20 cellular contexts compared by ENCODE assay signal in genomic region chr3:72550582-72551262, GRCh38.
DNase-seq lines count a peak whose midpoint lies in the region; ATAC-seq, FAIRE-seq and TF ChIP-seq lines count a peak whose summit lies in the region.
"Had no signal": no experiment of that assay in that cellular context is flagged by ENCODE, and none has a peak within 500 bp of the region (broad histone marks: within the 10 kb centered on the region; RNA-seq: fewer than 3 reads in every experiment).

No MANE protein-coding gene starts in this region.

- peaks cover 25% of the 10 kb centered on the region for H3K4me1 Mint-ChIP-seq in activated naive CD4-positive, alpha-beta T cell treated with anti-CD3 and anti-CD28 coated beads, Interleukin-2, amount 10 ng/mL, durations not matched to agents 7 days and 5 days
- H3K4me1 Mint-ChIP-seq in stimulated activated naive CD8-positive, alpha-beta T cell treated with anti-CD3 and anti-CD28 coated beads, Interleukin-15, amount 100 ng/mL, for 72 hours = peaks cover 19% of the 10 kb centered on the region
- H3K4me1 Mint-ChIP-seq in CD4-positive, alpha-beta memory T cell = peaks cover 8 to 18% (median 13%) of the 10 kb centered on the region in 4 donors

- H3K9me2 ChIP-seq in OCI-LY7 (ENCODE audit: insufficient read depth, low read length) = no peaks in the 10 kb centered on the region

- peak overlapping the region; percentile 85 for H3K27ac Mint-ChIP-seq in activated naive CD4-positive, alpha-beta T cell treated with anti-CD3 and anti-CD28 coated beads, Interleukin-2, amount 10 ng/mL, durations not matched to agents 7 days and 5 days
- peak overlapping the region; percentile 94 to 98 for H3K27ac Mint-ChIP-seq in activated naive CD4-positive, alpha-beta T cell treated with anti-CD3 and anti-CD28 coated beads, Interleukin-2, amount 50 U/mL, for 72 hours
- H3K27ac Mint-ChIP-seq in stimulated activated naive CD8-positive, alpha-beta T cell treated with anti-CD3 and anti-CD28 coated beads, Interleukin-15, amount 100 ng/mL, for 72 hours = peak overlapping the region; percentile 96 to 97
- H3K27ac Mint-ChIP-seq in CD4-positive, alpha-beta memory T cell = peak overlapping the region in 2 of 7 donors; percentile 24 to 90
- H3K27ac Mint-ChIP-seq: nephron progenitor cell had no signal

- H3K4me3 ChIP-seq in OCI-LY7 (ENCODE audit: low read depth, low read length, poor library complexity, severe bottlenecking) = no peak overlapping the region
- H3K4me3 ChIP-seq in CD4-positive, alpha-beta memory T cell (ENCODE audit: low read length in 2 of 2) = no peak overlapping the region
- H3K4me3 ChIP-seq: lower lobe of right lung, psoas muscle, vagina had no signal

- no peaks in the 10 kb centered on the region for H3K36me3 ChIP-seq in OCI-LY7 (ENCODE audit: insufficient read depth, low read length)
- no peaks in the 10 kb centered on the region for H3K36me3 ChIP-seq in CD4-positive, alpha-beta memory T cell (ENCODE audit: insufficient read depth, low read length)
- H3K36me3 ChIP-seq: lower lobe of right lung, vagina had no signal

- no peak for DNase-seq in activated naive CD4-positive, alpha-beta T cell treated with anti-CD3 and anti-CD28 coated beads, Interleukin-2, amount 10 ng/mL, durations not matched to agents 7 days and 5 days
- DNase-seq in activated naive CD4-positive, alpha-beta T cell (lab: John Stamatoyannopoulos, UW) = no peak
- DNase-seq in GM20000 (ENCODE audit: low spot score) = peak; percentile 36
- no peak for DNase-seq in activated naive CD4-positive, alpha-beta T cell treated with anti-CD3 and anti-CD28 coated beads, Interleukin-2, amount 50 U/mL, for 72 hours (ENCODE audit: low spot score in 2 of 2)
- DNase-seq in stimulated activated naive CD8-positive, alpha-beta T cell treated with anti-CD3 and anti-CD28 coated beads, Interleukin-15, amount 100 ng/mL, for 72 hours = no peak
- no peak for DNase-seq in OCI-LY7 (ENCODE audit: low spot score)
- no peak for DNase-seq in CD4-positive, alpha-beta memory T cell
- DNase-seq in frontal cortex (ENCODE audit: low spot score in 2 of 2) = no peak
- DNase-seq: activated CD8-positive, alpha-beta memory T cell treated with anti-CD3 and anti-CD28 coated beads, Interleukin-2, amount 50 U/mL, for 4 hours; anterior cingulate cortex; lower lobe of right lung; NCI-H1930; NCI-H524 treated with DMSO at 0.1 percent for 48 hours; nephron progenitor cell; psoas muscle had no signal

- TF ChIP-seq CTCF in GM20000 (IDR thresholded peaks at IDR 0.05; ENCODE audit: extremely low read depth, missing control alignments) (no peak), OCI-LY7 (conservative IDR thresholded peaks at IDR 0.05; ENCODE audit: low read length) (no peak)

- no peak overlapping the region for H3K4me2 ChIP-seq in OCI-LY7 (ENCODE audit: low read length)

- no peaks in the 10 kb centered on the region for H4K20me1 ChIP-seq in OCI-LY7 (ENCODE audit: insufficient read depth, low read length)

- no peak overlapping the region for H3K27ac ChIP-seq in OCI-LY7 (ENCODE audit: low read depth, low read length, poor library complexity, severe bottlenecking)
- H3K27ac ChIP-seq in CD4-positive, alpha-beta memory T cell (ENCODE audit: low read depth, low read length) = no peak overlapping the region
- H3K27ac ChIP-seq: epithelial cell of prostate, lower lobe of right lung, psoas muscle, vagina, VCaP had no signal

- FAIRE-seq in frontal cortex (lab: Jason Lieb, UNC) = no peak
- FAIRE-seq: colon, HTR-8/SVneo had no signal

- no TSS peak for BruUV-seq in OCI-LY7 (replicated peaks; lab: Mats Ljungman, UMichigan)

- H3K27me3 Mint-ChIP-seq in activated naive CD4-positive, alpha-beta T cell treated with anti-CD3 and anti-CD28 coated beads, Interleukin-2, amount 10 ng/mL, durations not matched to agents 7 days and 5 days = no peaks in the 10 kb centered on the region
- H3K27me3 Mint-ChIP-seq in stimulated activated naive CD8-positive, alpha-beta T cell treated with anti-CD3 and anti-CD28 coated beads, Interleukin-15, amount 100 ng/mL, for 72 hours = no peaks in the 10 kb centered on the region
- H3K27me3 Mint-ChIP-seq in CD4-positive, alpha-beta memory T cell = no peaks in the 10 kb centered on the region

- H3K79me2 ChIP-seq in OCI-LY7 (ENCODE audit: insufficient read depth, low read depth, low read length) = no peaks in the 10 kb centered on the region

- H3K36me3 Mint-ChIP-seq in activated naive CD4-positive, alpha-beta T cell treated with anti-CD3 and anti-CD28 coated beads, Interleukin-2, amount 10 ng/mL, durations not matched to agents 7 days and 5 days = no peaks in the 10 kb centered on the region
- H3K36me3 Mint-ChIP-seq in activated naive CD4-positive, alpha-beta T cell treated with anti-CD3 and anti-CD28 coated beads, Interleukin-2, amount 50 U/mL, for 72 hours = peaks cover 5 to 10% of the 10 kb centered on the region in 2 donors
- no peaks in the 10 kb centered on the region for H3K36me3 Mint-ChIP-seq in CD4-positive, alpha-beta memory T cell

- no peak overlapping the region for H2AFZ ChIP-seq in OCI-LY7 (ENCODE audit: low read length)

- CTCF ChIA-PET in activated naive CD4-positive, alpha-beta T cell treated with anti-CD3 and anti-CD28 coated beads, Interleukin-2, amount 10 ng/mL, durations not matched to agents 7 days and 5 days (lab: Charles Lee) = interaction anchor here (0.7 kb wide), 1 partner anchor 63 kb away, joined by 4 read pairs; no protein-coding TSS in a partner anchor
- CTCF ChIA-PET in OCI-LY7 (lab: Charles Lee; ENCODE audit: unreplicated experiment) = interaction anchor here (0.6 kb wide), 1 partner anchor 748 kb away, joined by 3 read pairs; no protein-coding TSS in a partner anchor
- CTCF ChIA-PET in CD4-positive, alpha-beta memory T cell (lab: Charles Lee; ENCODE audit: partially characterized antibody) = interaction anchor here (1.3 kb wide), 1 partner anchor 116 kb away, joined by 8 read pairs; no protein-coding TSS in a partner anchor

- POLR2A ChIA-PET in OCI-LY7 (lab: Charles Lee) = interaction anchor here (0.6 to 0.9 kb wide), 3 partner anchors 50 to 417 kb away, joined by 3 to 4 read pairs (median 4); no protein-coding TSS in a partner anchor
- POLR2A ChIA-PET in CD4-positive, alpha-beta memory T cell (lab: Charles Lee; ENCODE audit: partially characterized antibody) = no interaction called here

- ATAC-seq in activated naive CD4-positive, alpha-beta T cell treated with anti-CD3 and anti-CD28 coated beads, Interleukin-2, amount 50 U/mL, for 72 hours = no peak
- no peak for ATAC-seq in stimulated activated naive CD8-positive, alpha-beta T cell treated with anti-CD3 and anti-CD28 coated beads, Interleukin-15, amount 100 ng/mL, for 72 hours
- ATAC-seq: psoas muscle had no signal

- no peaks in the 10 kb centered on the region for H3K4me1 ChIP-seq in OCI-LY7 (ENCODE audit: insufficient read depth, low read length, poor library complexity, severe bottlenecking)
- H3K4me1 ChIP-seq in CD4-positive, alpha-beta memory T cell (ENCODE audit: insufficient read depth, low read length) = peaks cover 11% of the 10 kb centered on the region
- H3K4me1 ChIP-seq: lower lobe of right lung, psoas muscle, vagina had no signal

- no peaks in the 10 kb centered on the region for H3K27me3 ChIP-seq in CD4-positive, alpha-beta memory T cell (ENCODE audit: insufficient read depth, low read length)
- H3K27me3 ChIP-seq: vagina had no signal

- no peaks in the 10 kb centered on the region for H3K9me3 ChIP-seq in OCI-LY7 (ENCODE audit: low read length)
- H3K9me3 ChIP-seq in CD4-positive, alpha-beta memory T cell (ENCODE audit: control insufficient read depth in 1 of 2, low read length in 2 of 2) = no peaks in the 10 kb centered on the region
- H3K9me3 ChIP-seq: lower lobe of right lung, psoas muscle, vagina had no signal

- intact Hi-C loops in OCI-LY7 (cut with micrococcal nuclease; ENCODE audit: unreplicated experiment) = no loop called here
- intact Hi-C loops in CD4-positive, alpha-beta memory T cell (cut with micrococcal nuclease) = no loop called here

- no peaks in the 10 kb centered on the region for H3K9me3 Mint-ChIP-seq in activated naive CD4-positive, alpha-beta T cell treated with anti-CD3 and anti-CD28 coated beads, Interleukin-2, amount 10 ng/mL, durations not matched to agents 7 days and 5 days
- H3K9me3 Mint-ChIP-seq in activated naive CD4-positive, alpha-beta T cell treated with anti-CD3 and anti-CD28 coated beads, Interleukin-2, amount 50 U/mL, for 72 hours = peaks cover 6 to 11% of the 10 kb centered on the region in 2 donors
- H3K9me3 Mint-ChIP-seq in stimulated activated naive CD8-positive, alpha-beta T cell treated with anti-CD3 and anti-CD28 coated beads, Interleukin-15, amount 100 ng/mL, for 72 hours = peaks cover 0 to 2% of the 10 kb centered on the region in 2 donors
- peaks cover 0 to 1% (median 0%) of the 10 kb centered on the region in 8 donors for H3K9me3 Mint-ChIP-seq in CD4-positive, alpha-beta memory T cell

- H3K4me3 Mint-ChIP-seq in activated naive CD4-positive, alpha-beta T cell treated with anti-CD3 and anti-CD28 coated beads, Interleukin-2, amount 10 ng/mL, durations not matched to agents 7 days and 5 days = peak overlapping the region; percentile 69
- peak overlapping the region; percentile 80 for H3K4me3 Mint-ChIP-seq in stimulated activated naive CD8-positive, alpha-beta T cell treated with anti-CD3 and anti-CD28 coated beads, Interleukin-15, amount 100 ng/mL, for 72 hours
- peak overlapping the region in 4 of 8 donors; percentile 9 to 81 (median 47) for H3K4me3 Mint-ChIP-seq in CD4-positive, alpha-beta memory T cell
- H3K4me3 Mint-ChIP-seq: nephron progenitor cell had no signal
